8 cellular contexts compared by ENCODE assay signal in the genomic region with DNA sequence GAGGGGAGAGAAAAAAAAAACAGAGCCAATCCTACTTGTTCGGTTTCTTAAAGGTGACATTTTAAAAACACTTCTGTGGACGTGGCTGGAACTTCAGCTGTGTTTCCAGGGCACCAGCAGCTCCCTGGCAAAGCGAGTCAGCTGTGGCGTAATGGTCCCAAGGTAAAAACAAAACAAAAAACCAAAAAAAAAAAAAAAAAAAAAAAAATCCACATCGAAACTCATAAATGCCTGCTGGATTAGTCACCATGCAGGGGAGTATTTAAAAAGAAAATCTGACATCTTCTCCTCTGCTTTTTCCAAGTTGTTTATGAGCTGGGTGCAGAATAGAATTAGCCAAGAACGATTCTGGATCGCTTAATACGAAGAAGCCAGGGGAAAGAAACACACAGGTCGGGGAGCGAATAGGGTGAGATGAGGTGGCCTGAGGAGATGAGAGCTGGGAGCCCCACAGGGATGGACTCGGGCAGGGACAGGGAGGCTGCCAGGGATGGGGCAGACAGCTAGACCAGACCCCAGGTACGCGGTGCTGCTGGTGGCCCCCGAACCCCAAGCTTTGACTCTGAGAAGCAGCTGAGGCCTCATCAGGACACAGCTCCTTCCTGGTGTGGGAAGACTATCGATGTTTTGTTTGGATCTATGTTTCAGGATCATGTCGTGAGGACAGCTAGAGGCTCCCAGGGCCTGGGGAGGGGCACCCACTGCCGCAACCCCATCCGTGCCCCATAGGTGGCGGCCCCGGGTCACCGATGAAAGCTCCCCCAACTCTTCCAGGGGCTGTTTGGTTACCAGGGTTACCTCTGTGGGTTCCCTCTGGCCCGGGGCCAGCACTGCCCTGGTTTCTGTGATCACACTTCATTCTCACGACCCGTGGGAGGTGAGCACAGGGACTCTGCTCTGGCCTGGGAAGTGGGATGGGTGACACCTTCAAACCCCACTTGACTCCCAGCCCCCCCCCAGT. TPM values are rescaled to one million over a fixed set of nuclear protein-coding genes. Genes with fewer than 3 reads are reported as not detected.
A peak's percentile ranks its signal among the peaks of the same experiment; 100 is the strongest.
DNase-seq lines count a peak whose midpoint lies in the region; ATAC-seq and TF ChIP-seq lines count a peak whose summit lies in the region.

No MANE protein-coding gene starts in this region.

- TF ChIP-seq POLR2A in Peyer's patch (IDR thresholded peaks at IDR 0.05) (no peak), gastrocnemius medialis (IDR thresholded peaks at IDR 0.05) (no peak)

- H3K27me3 ChIP-seq in Peyer's patch (no peaks in the 10 kb centered on the region), gastrocnemius medialis (peaks cover 0 to 6% (median 0%) of the 10 kb centered on the region in 3 donors)

- H3K4me3 ChIP-seq in Peyer's patch (no peak overlapping the region), foreskin fibroblast (ENCODE audit: low read depth in 1 of 2, low read length in 2 of 2) (peak overlapping the region in 1 of 2 donors; percentile 30), gastrocnemius medialis (no peak overlapping the region)

- ATAC-seq in gastrocnemius medialis, result peak; percentile 43
- no peak for ATAC-seq in HG03159 (IDR thresholded peaks at IDR 0.05; ENCODE audit: unreplicated experiment)
- ATAC-seq in HG03439 (IDR thresholded peaks at IDR 0.05; ENCODE audit: unreplicated experiment), result no peak

- H3K36me3 ChIP-seq in Peyer's patch, result peaks cover 0 to 44% (median 4%) of the 10 kb centered on the region in 3 donors
- peaks cover 0 to 37% of the 10 kb centered on the region in 2 donors for H3K36me3 ChIP-seq in gastrocnemius medialis

- H3K9me3 ChIP-seq in Peyer's patch, result no peaks in the 10 kb centered on the region
- H3K9me3 ChIP-seq in gastrocnemius medialis, result no peaks in the 10 kb centered on the region

- H3K4me1 ChIP-seq in Peyer's patch, result peaks cover 0 to 22% (median 12%) of the 10 kb centered on the region in 4 donors
- peaks cover 5 to 20% of the 10 kb centered on the region in 2 donors for H3K4me1 ChIP-seq in gastrocnemius medialis

- H3K27ac ChIP-seq in Peyer's patch (peak overlapping the region in 3 of 4 donors; percentile 10 to 70 (median 61)), gastrocnemius medialis (peak overlapping the region; percentile 63 to 78 (median 71))

- TF ChIP-seq CTCF in GM13976 (IDR thresholded peaks at IDR 0.05; ENCODE audit: borderline replicate concordance, control extremely low read depth, extremely low read depth, insufficient read depth, missing control alignments) (peak; percentile 51), Peyer's patch (IDR thresholded peaks at IDR 0.05) (peak in 3 of 6 experiments; percentile 19 to 23 (median 23)), foreskin fibroblast (IDR thresholded peaks at IDR 0.05; ENCODE audit: low read depth, low read length) (peak; percentile 48), gastrocnemius medialis (IDR thresholded peaks at IDR 0.05 in 4 of 5, conservative IDR thresholded peaks at IDR 0.05 in 1 of 5) (no peak)

- peak; percentile 79 for DNase-seq in A172 (ENCODE audit: low spot score)
- peak; percentile 83 for DNase-seq in GM13976 (ENCODE audit: low spot score)
- peak in 2 of 3 donors; percentile 39 to 68 for DNase-seq in Peyer's patch
- DNase-seq in activated gamma-delta T cell (lab: John Stamatoyannopoulos, UW), result peak; percentile 61
- peak; percentile 71 to 87 for DNase-seq in foreskin fibroblast
- no peak for DNase-seq in gastrocnemius medialis

- intact Hi-C loops in gastrocnemius medialis (cut with DNase I; ENCODE audit: low total_unique reads), result no loop called here

- in situ Hi-C loops in GM13976 (cut with MboI; ENCODE audit: low sequenced_read_pairs, unreplicated experiment), result no loop called here
- in situ Hi-C loops in gastrocnemius medialis (cut with MboI; ENCODE audit: low sequenced_read_pairs in 4 of 4), result no loop called here

RNA-seq across cellular contexts. Expression of a gene that starts 3.1 kb away (rescaled TPM):
- 24.3 and 37.0 TPM in 2 replicates for total RNA-seq in A172 (2014; rRNA removed; shearing (Covaris generic))
- 1 to 10 TPM in 3 of 4 donors, not detected in 1; 1.6 to 2.5 (median 2.4) TPM for total RNA-seq in Peyer's patch
- total RNA-seq in gastrocnemius medialis, result not detected

RNA-seq across cellular contexts. Expression of a gene that starts 8.9 kb away (rescaled TPM):
- 30.6 and 44.5 TPM in 2 replicates for total RNA-seq in A172 (2014; rRNA removed; shearing (Covaris generic))
- total RNA-seq in Peyer's patch (10 to 100 TPM in 2 of 4 donors, 1 to 10 TPM in 2; 7.4 to 12.9 (median 9.4) TPM), gastrocnemius medialis (10 to 100 TPM in 1 of 4 donors, 1 to 10 TPM in 3; 4.6 to 10.9 (median 7.1) TPM)

RNA-seq across cellular contexts. Expression of a gene that starts 14.4 kb away (rescaled TPM):
- total RNA-seq in A172 (2014; rRNA removed; shearing (Covaris generic)), result 0.34 TPM in 1 of 2 replicates, not detected in the other
- total RNA-seq in Peyer's patch, result not detected
- 1 to 10 TPM in 2 of 4 donors, under 1 TPM in 1, not detected in 1; 0.62 to 2.6 (median 1.5) TPM for total RNA-seq in gastrocnemius medialis

RNA-seq across cellular contexts. Expression of a gene that starts 14.4 kb away (rescaled TPM):
- total RNA-seq in A172 (2014; rRNA removed; shearing (Covaris generic)), result 82.0 and 92.0 TPM in 2 replicates
- total RNA-seq in Peyer's patch, result 100 to 1,000 TPM in 1 of 4 donors, 10 to 100 TPM in 3; 55.5 to 211 (median 80.7) TPM
- total RNA-seq in gastrocnemius medialis, result 100 to 1,000 TPM in 1 of 4 donors, 10 to 100 TPM in 3; 53.9 to 168 (median 94.1) TPM

RNA-seq across cellular contexts. Expression of a gene that starts 25.3 kb away (rescaled TPM):
- 7.1 and 12.7 TPM in 2 replicates for total RNA-seq in A172 (2014; rRNA removed; shearing (Covaris generic))
- total RNA-seq in Peyer's patch (10 to 100 TPM; 16.6 to 39.3 (median 35.0) TPM), gastrocnemius medialis (10 to 100 TPM; 17.7 to 41.7 (median 32.9) TPM)

Comparison
In these comparisons a context has a peak if more than half of its experiments do, and no peak if none do; other contexts are left out.
1. DNase-seq: peak in A172 (single experiment), GM13976 (single experiment), Peyer's patch (2 of 3), activated gamma-delta T cell (single experiment) and foreskin fibroblast (2 of 2); none in gastrocnemius medialis (0 of 2).
2. CTCF ChIP-seq: peak in GM13976 (single experiment) and foreskin fibroblast (single experiment); none in gastrocnemius medialis (0 of 5).
3. ATAC-seq: peak in gastrocnemius medialis (2 of 2); none in HG03159 (single experiment) and HG03439 (single experiment).